In genomic region chr4:24753519-24753918, GRCh38 we compare ENCODE assay signal across 14 cellular contexts. TPM values are rescaled to one million over a fixed set of nuclear protein-coding genes. Genes with fewer than 3 reads are reported as not detected.
DNase-seq lines count a peak whose midpoint lies in the region; ATAC-seq and TF ChIP-seq lines count a peak whose summit lies in the region.
"Had no signal": no experiment of that assay in that cellular context is flagged by ENCODE, and none has a peak within 500 bp of the region (broad histone marks: within the 10 kb centered on the region; RNA-seq: fewer than 3 reads in every experiment).

No MANE protein-coding gene starts in this region.

- intact Hi-C loops in heart right ventricle (cut with DNase I), result no loop called here

- H3K4me1 ChIP-seq in foreskin keratinocyte (peaks cover 18% of the 10 kb centered on the region), heart right ventricle (no peaks in the 10 kb centered on the region)

- peaks cover 10% of the 10 kb centered on the region for H3K36me3 Mint-ChIP-seq in HFFc6 (ENCODE audit: low read depth)

- TF ChIP-seq CTCF in HFFc6 (IDR thresholded peaks at IDR 0.05) (no peak), foreskin keratinocyte (conservative IDR thresholded peaks at IDR 0.05) (no peak), heart right ventricle (IDR thresholded peaks at IDR 0.05) (no peak)

- H3K27me3 ChIP-seq in foreskin keratinocyte, result no peaks in the 10 kb centered on the region
- H3K27me3 ChIP-seq in heart right ventricle, result no peaks in the 10 kb centered on the region

- no peak overlapping the region for H3K4me3 ChIP-seq in heart right ventricle

- H3K9me3 ChIP-seq in heart right ventricle, result peaks cover 0 to 32% (median 18%) of the 10 kb centered on the region in 11 donors

- H3K4me1 Mint-ChIP-seq in HFFc6 (ENCODE audit: low read depth), result peaks cover 34% of the 10 kb centered on the region

- peaks cover 20% of the 10 kb centered on the region for H3K9me3 Mint-ChIP-seq in HFFc6

- H3K27me3 Mint-ChIP-seq in HFFc6 (ENCODE audit: insufficient read depth), result peaks cover 3% of the 10 kb centered on the region
- H3K27me3 Mint-ChIP-seq: stimulated activated naive CD8-positive, alpha-beta T cell treated with anti-CD3 and anti-CD28 coated beads, Interleukin-15, Interleukin-2, amounts not matched to agents 100 ng/mL and 50 ng/mL, for 24 hours had no signal

- no peak overlapping the region for H3K4me3 Mint-ChIP-seq in HFFc6
- H3K4me3 Mint-ChIP-seq: stimulated activated naive CD8-positive, alpha-beta T cell treated with anti-CD3 and anti-CD28 coated beads, Interleukin-15, Interleukin-2, amounts not matched to agents 100 ng/mL and 50 ng/mL, for 24 hours had no signal

- no peaks in the 10 kb centered on the region for H3K36me3 ChIP-seq in heart right ventricle

- peak; percentile 91 for DNase-seq in HFFc6
- DNase-seq in NCI-H226, result peak; percentile 46
- peak; percentile 99 to 100 for DNase-seq in foreskin keratinocyte
- no peak for DNase-seq in NCI-H2081 (lab: John Stamatoyannopoulos, UW)
- DNase-seq in activated gamma-delta T cell treated with Interleukin-2 at 50 U/mL for 16 hours, result no peak
- no peak for DNase-seq in heart right ventricle
- DNase-seq: activated CD8-positive, alpha-beta memory T cell treated with anti-CD3 and anti-CD28 coated beads, Interleukin-2, amount 50 U/mL, for 48 hours; DMS 273 treated with DMSO at 0.1 percent for 48 hours; NCI-H2107 had no signal

- peak overlapping the region; percentile 24; the same call in 1 of the 2 replicates for H3K27ac Mint-ChIP-seq in HFFc6
- H3K27ac Mint-ChIP-seq: stimulated activated naive CD8-positive, alpha-beta T cell treated with anti-CD3 and anti-CD28 coated beads, Interleukin-15, Interleukin-2, amounts not matched to agents 100 ng/mL and 50 ng/mL, for 24 hours had no signal

- peak overlapping the region; percentile 70 for H3K27ac ChIP-seq in foreskin keratinocyte
- no peak overlapping the region for H3K27ac ChIP-seq in heart right ventricle
- H3K27ac ChIP-seq: HL-60 had no signal

- WGBS in heart right ventricle, 2 donors, result 85 to 86% methylated on average over 1 of the region's 1 CpG

- ATAC-seq in GM18498 (IDR thresholded peaks at IDR 0.05; ENCODE audit: unreplicated experiment) (peak; percentile 55), foreskin keratinocyte (peak; percentile 98), HG03571 (IDR thresholded peaks at IDR 0.05; ENCODE audit: unreplicated experiment) (no peak), heart right ventricle (no peak)

RNA-seq across cellular contexts. Expression of gene SOD3, which starts 41.9 kb away (rescaled TPM):
- 10 to 100 TPM; 13.9 to 18.5 (median 16.9) TPM for total RNA-seq in HFFc6 (2021; fragmentation: NEBNext Ultra II Directional; extraction: Animal tissue kit (Norgen Biotek cat#: 25700))
- total RNA-seq in foreskin keratinocyte, result not detected in 2 replicates
- polyA plus RNA-seq in foreskin keratinocyte, result 0.04 TPM in 1 of 2 replicates, not detected in the other
- total RNA-seq in heart right ventricle, result 100 to 1,000 TPM in 2 of 10 donors, 10 to 100 TPM in 8; 30.3 to 118 (median 56.2) TPM
- polyA plus RNA-seq in heart right ventricle, result 10 to 100 TPM; 15.1 to 31.9 TPM
- total RNA-seq: T-helper 1 cell treated with Interleukin-12 subunit alpha and Interleukin-12 subunit beta and Interleukin-4 antibody, amounts not matched to agents 30 ng/mL and 1 ng/mL, for 36 hours had no signal

Comparison
In these comparisons a context has a peak if more than half of its experiments do, and no peak if none do; other contexts are left out.
1. ATAC-seq: peak in GM18498 (single experiment) and foreskin keratinocyte (single experiment); none in HG03571 (single experiment) and heart right ventricle (0 of 8).
2. DNase-seq: peak in HFFc6 (single experiment), NCI-H226 (single experiment) and foreskin keratinocyte (2 of 2); none in NCI-H2081 (0 of 2), activated gamma-delta T cell treated with Interleukin-2 at 50 U/mL for 16 hours (single experiment) and heart right ventricle (0 of 2).
3. RNA of gene SOD3, which starts 41.9 kb away (total RNA-seq): 30.3 to 118 TPM in heart right ventricle and 13.9 to 18.5 TPM in HFFc6; not detected in foreskin keratinocyte; every median in the first group is over 10 times any median in the second.